In the genomic region with DNA sequence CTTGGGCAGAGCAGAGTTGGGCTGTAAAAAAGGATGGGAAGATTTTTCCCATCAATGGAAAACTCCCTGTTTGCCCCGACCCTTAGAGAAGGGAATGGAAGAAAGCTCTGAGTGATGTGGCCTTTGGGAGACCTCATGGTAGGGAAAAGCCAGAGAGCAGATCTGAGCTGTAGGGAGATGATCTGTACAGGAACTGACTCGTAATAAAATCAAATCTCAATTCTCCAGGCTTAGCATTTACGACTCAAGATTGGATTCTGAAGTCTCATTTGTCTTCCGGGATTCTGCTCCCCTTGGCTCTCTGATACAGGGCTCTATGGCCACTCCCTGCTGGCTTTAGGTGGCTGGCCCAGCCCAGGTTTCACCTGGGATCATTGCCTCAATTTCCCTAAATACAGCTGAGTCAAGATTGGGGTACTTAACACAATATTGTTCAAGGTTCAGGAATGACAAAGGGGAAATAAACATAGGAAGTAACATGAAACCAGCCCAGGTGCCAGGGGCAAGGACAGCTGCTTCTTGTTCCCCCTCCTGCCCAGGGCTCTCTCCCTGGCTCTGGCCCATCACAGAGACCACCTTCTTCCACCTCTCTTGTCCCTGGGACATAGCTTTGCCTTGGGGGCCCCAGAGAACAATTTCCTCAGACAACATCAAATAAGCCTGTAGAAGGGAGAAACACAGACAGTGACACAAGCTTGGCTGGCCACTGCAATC, we compare ENCODE assay signal across 15 cellular contexts. TPM values are rescaled to one million over a fixed set of nuclear protein-coding genes. Genes with fewer than 3 reads are reported as not detected.
A peak's percentile ranks its signal among the peaks of the same experiment; 100 is the strongest.
DNase-seq lines count a peak whose midpoint lies in the region; TF ChIP-seq lines count a peak whose summit lies in the region.
"Had no signal": no experiment of that assay in that cellular context is flagged by ENCODE, and none has a peak within 500 bp of the region (broad histone marks: within the 10 kb centered on the region; RNA-seq: fewer than 3 reads in every experiment).

No MANE protein-coding gene starts in this region.

- no peaks in the 10 kb centered on the region for H3K79me2 ChIP-seq in OCI-LY7 (ENCODE audit: insufficient read depth, low read depth, low read length)

- H3K9me2 ChIP-seq in OCI-LY7 (ENCODE audit: insufficient read depth, low read length) = no peaks in the 10 kb centered on the region

- intact Hi-C loops in OCI-LY7 (cut with micrococcal nuclease; ENCODE audit: unreplicated experiment) = no loop called here
- intact Hi-C loops in A673 (cut with micrococcal nuclease; ENCODE audit: unreplicated experiment) = no loop called here

- H2AFZ ChIP-seq in OCI-LY7 (ENCODE audit: low read length) = 0 out of 2 replicates have a peak overlapping the region, but pooled peaks have one; percentile 20

- peak overlapping the region; percentile 51 for H3K9ac ChIP-seq in skeletal muscle satellite cell (ENCODE audit: low read depth, low read length)

- H3K4me2 ChIP-seq in OCI-LY7 (ENCODE audit: low read length) (no peak overlapping the region), skeletal muscle satellite cell (ENCODE audit: low read length) (peak overlapping the region; percentile 3)

- CTCF ChIA-PET in OCI-LY7 (lab: Charles Lee; ENCODE audit: unreplicated experiment) (no interaction called here), A673 (lab: Charles Lee) (no interaction called here)

- H3K4me1 Mint-ChIP-seq in HFFc6 (ENCODE audit: low read depth) = peaks cover 37% of the 10 kb centered on the region

- H3K4me1 ChIP-seq in OCI-LY7 (ENCODE audit: insufficient read depth, low read length, poor library complexity, severe bottlenecking) (peaks cover 31% of the 10 kb centered on the region), skeletal muscle satellite cell (ENCODE audit: control insufficient read depth, insufficient read depth, low read length) (peaks cover 23% of the 10 kb centered on the region), A673 (ENCODE audit: insufficient read depth, low read length, poor library complexity, severe bottlenecking) (no peaks in the 10 kb centered on the region)
- H3K4me1 ChIP-seq: ascending aorta had no signal

- no peaks in the 10 kb centered on the region for H3K36me3 ChIP-seq in OCI-LY7 (ENCODE audit: insufficient read depth, low read length)
- no peaks in the 10 kb centered on the region for H3K36me3 ChIP-seq in skeletal muscle satellite cell (ENCODE audit: insufficient read depth, low read length)
- H3K36me3 ChIP-seq in A673 (ENCODE audit: insufficient read depth, low read length, poor library complexity, severe bottlenecking) = no peaks in the 10 kb centered on the region
- H3K36me3 ChIP-seq: ascending aorta, right lobe of liver had no signal

- DNase-seq in HFFc6 = no peak
- DNase-seq in OCI-LY7 (ENCODE audit: low spot score) = no peak
- peak; percentile 30 for DNase-seq in fibroblast of the aortic adventitia (ENCODE audit: low read depth)
- DNase-seq in T-helper 9 cell = no peak
- DNase-seq in A673 (ENCODE audit: low spot score) = no peak
- no peak for DNase-seq in NCI-H128 (lab: John Stamatoyannopoulos, UW; ENCODE audit: unreplicated experiment)
- DNase-seq: activated CD4-positive, alpha-beta memory T cell treated with anti-CD3 and anti-CD28 coated beads for 36 hours; effector CD8-positive, alpha-beta T cell; glutamatergic neuron; left cardiac atrium; right lobe of liver had no signal

- peak overlapping the region; percentile 84 for H3K27ac Mint-ChIP-seq in HFFc6
- H3K27ac Mint-ChIP-seq: activated CD4-positive, alpha-beta memory T cell treated with anti-CD3 and anti-CD28 coated beads for 36 hours; activated T-helper 2 cell treated with anti-CD3 and anti-CD28 coated beads, Interferon-gamma antibody, Interleukin-2, Interleukin-4, amounts not matched to agents 10 μg/mL and 5 μg/mL and 100 μg/mL, durations not matched to agents 14 hours and 24 hours and 36 hours; stimulated activated naive CD8-positive, alpha-beta T cell treated with anti-CD3 and anti-CD28 coated beads, Interleukin-15, Interleukin-2, amounts not matched to agents 100 ng/mL and 50 ng/mL, for 24 hours had no signal

- POLR2A ChIA-PET in OCI-LY7 (lab: Charles Lee) (interaction anchor here (0.5 to 0.7 kb wide), 3 partner anchors 73 to 1965 kb away, joined by 3 read pairs; no protein-coding TSS in a partner anchor), A673 (lab: Charles Lee; ENCODE audit: low non-redundant PET) (no interaction called here)

- H3K9me3 ChIP-seq in OCI-LY7 (ENCODE audit: low read length) (peaks cover 10% of the 10 kb centered on the region; the same call in 1 of the 2 replicates), skeletal muscle satellite cell (replicated peaks; ENCODE audit: low read length) (no peaks in the 10 kb centered on the region), A673 (ENCODE audit: low read depth, low read length, poor library complexity, severe bottlenecking) (no peaks in the 10 kb centered on the region)
- H3K9me3 ChIP-seq: right lobe of liver had no signal

- H3K9me3 Mint-ChIP-seq in HFFc6 = peaks cover 24% of the 10 kb centered on the region

- H3K36me3 Mint-ChIP-seq in HFFc6 (ENCODE audit: low read depth) = peaks cover 21% of the 10 kb centered on the region
- H3K36me3 Mint-ChIP-seq: activated CD4-positive, alpha-beta memory T cell treated with anti-CD3 and anti-CD28 coated beads for 36 hours had no signal

- H3K27me3 ChIP-seq in skeletal muscle satellite cell (ENCODE audit: control insufficient read depth, insufficient read depth, low read length) = no peaks in the 10 kb centered on the region
- no peaks in the 10 kb centered on the region for H3K27me3 ChIP-seq in A673 (replicated peaks; ENCODE audit: insufficient read depth, low read depth, low read length, poor library complexity)
- H3K27me3 ChIP-seq: ascending aorta, right lobe of liver had no signal

- H3K27ac ChIP-seq in OCI-LY7 (ENCODE audit: low read depth, low read length, poor library complexity, severe bottlenecking) = no peak overlapping the region
- no peak overlapping the region for H3K27ac ChIP-seq in A673 (ENCODE audit: low read depth, low read length, poor library complexity, severe bottlenecking)
- H3K27ac ChIP-seq: ascending aorta, right lobe of liver had no signal

- peak overlapping the region; percentile 34; the same call in 1 of the 2 replicates for H3K4me3 Mint-ChIP-seq in HFFc6
- H3K4me3 Mint-ChIP-seq: activated CD4-positive, alpha-beta memory T cell treated with anti-CD3 and anti-CD28 coated beads for 36 hours; stimulated activated naive CD8-positive, alpha-beta T cell treated with anti-CD3 and anti-CD28 coated beads, Interleukin-15, Interleukin-2, amounts not matched to agents 100 ng/mL and 50 ng/mL, for 24 hours had no signal

- TF ChIP-seq CTCF in HFFc6 (IDR thresholded peaks at IDR 0.05) = no peak
- TF ChIP-seq CTCF in OCI-LY7 (conservative IDR thresholded peaks at IDR 0.05; ENCODE audit: low read length) = no peak
- TF ChIP-seq CTCF in fibroblast of the aortic adventitia (IDR thresholded peaks at IDR 0.05; ENCODE audit: insufficient read depth, low read length) = no peak
- TF ChIP-seq CTCF in A673 (conservative IDR thresholded peaks at IDR 0.05; ENCODE audit: low read depth, low read length) = no peak

- H4K20me1 ChIP-seq in OCI-LY7 (ENCODE audit: insufficient read depth, low read length) = no peaks in the 10 kb centered on the region

- BruUV-seq in OCI-LY7 (replicated peaks; lab: Mats Ljungman, UMichigan) (no TSS peak), A673 (replicated peaks; lab: Mats Ljungman, UMichigan) (no TSS peak)

- no peak overlapping the region for H3K4me3 ChIP-seq in OCI-LY7 (ENCODE audit: low read depth, low read length, poor library complexity, severe bottlenecking)
- H3K4me3 ChIP-seq in fibroblast of the aortic adventitia (ENCODE audit: low read depth, low read length) = no peak overlapping the region
- no peak overlapping the region for H3K4me3 ChIP-seq in skeletal muscle satellite cell (ENCODE audit: low read length)
- H3K4me3 ChIP-seq in A673 (ENCODE audit: low read depth, low read length, poor library complexity, severe bottlenecking) = no peak overlapping the region
- H3K4me3 ChIP-seq: ascending aorta, right lobe of liver had no signal

- peaks cover 2% of the 10 kb centered on the region; the same call in 1 of the 2 replicates for H3K27me3 Mint-ChIP-seq in HFFc6 (ENCODE audit: insufficient read depth)

RNA-seq across cellular contexts. Expression of gene THY1, which starts 38.4 kb away (rescaled TPM):
- total RNA-seq in HFFc6 (2021; fragmentation: NEBNext Ultra II Directional; extraction: Animal tissue kit (Norgen Biotek cat#: 25700)) = 100 to 1,000 TPM; 705 to 934 (median 790) TPM
- total RNA-seq in OCI-LY7 (2014; rRNA removed; shearing (Covaris generic)) = not detected in 2 replicates
- total RNA-seq in OCI-LY7 (2022) = not detected in 2 replicates
- 96.6 and 164 TPM in 2 replicates for total RNA-seq in fibroblast of the aortic adventitia (ENCODE audit: low replicate concordance)
- total RNA-seq in skeletal muscle satellite cell (2012; rRNA removed) = 9.4 and 33.9 TPM in 2 replicates
- total RNA-seq in A673 (2021) = 150 and 187 TPM in 2 replicates

Comparison
In these comparisons a context has a peak if more than half of its experiments do, and no peak if none do; other contexts are left out.
1. RNA of gene THY1, which starts 38.4 kb away (total RNA-seq): 705 to 934 TPM in HFFc6, 150 to 187 TPM in A673 and 96.6 to 164 TPM in fibroblast of the aortic adventitia; not detected in OCI-LY7; every median in the first group is over 10 times any median in the second.